Comparison of ENCODE assay signal across 2 cellular contexts in the genomic region with DNA sequence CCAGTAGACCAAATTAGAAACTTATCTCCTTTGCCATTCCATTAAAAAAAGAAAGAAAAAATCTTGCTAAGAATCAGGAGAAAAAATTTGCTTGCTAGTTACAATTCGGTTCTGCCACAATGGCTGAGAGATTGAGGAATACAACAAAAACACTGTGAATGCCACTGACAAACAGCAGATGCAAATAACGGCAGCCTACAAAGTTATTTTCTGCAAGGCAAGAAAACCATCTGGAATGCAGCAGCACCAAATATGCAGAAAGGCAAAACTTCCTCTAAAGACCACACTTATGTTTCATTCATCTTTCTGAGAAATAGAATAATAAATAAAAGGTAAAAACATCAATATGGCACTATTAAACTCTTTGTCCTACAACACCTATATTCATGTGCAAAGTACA.
TF ChIP-seq lines count a peak whose summit lies in the region.

No MANE protein-coding gene starts in this region.

TF ChIP-seq in GM23338, 12 proteins besides CTCF, POLR2A, EP300 and RAD21 (continued from another document):
- TF ChIP-seq, protein P1, sequence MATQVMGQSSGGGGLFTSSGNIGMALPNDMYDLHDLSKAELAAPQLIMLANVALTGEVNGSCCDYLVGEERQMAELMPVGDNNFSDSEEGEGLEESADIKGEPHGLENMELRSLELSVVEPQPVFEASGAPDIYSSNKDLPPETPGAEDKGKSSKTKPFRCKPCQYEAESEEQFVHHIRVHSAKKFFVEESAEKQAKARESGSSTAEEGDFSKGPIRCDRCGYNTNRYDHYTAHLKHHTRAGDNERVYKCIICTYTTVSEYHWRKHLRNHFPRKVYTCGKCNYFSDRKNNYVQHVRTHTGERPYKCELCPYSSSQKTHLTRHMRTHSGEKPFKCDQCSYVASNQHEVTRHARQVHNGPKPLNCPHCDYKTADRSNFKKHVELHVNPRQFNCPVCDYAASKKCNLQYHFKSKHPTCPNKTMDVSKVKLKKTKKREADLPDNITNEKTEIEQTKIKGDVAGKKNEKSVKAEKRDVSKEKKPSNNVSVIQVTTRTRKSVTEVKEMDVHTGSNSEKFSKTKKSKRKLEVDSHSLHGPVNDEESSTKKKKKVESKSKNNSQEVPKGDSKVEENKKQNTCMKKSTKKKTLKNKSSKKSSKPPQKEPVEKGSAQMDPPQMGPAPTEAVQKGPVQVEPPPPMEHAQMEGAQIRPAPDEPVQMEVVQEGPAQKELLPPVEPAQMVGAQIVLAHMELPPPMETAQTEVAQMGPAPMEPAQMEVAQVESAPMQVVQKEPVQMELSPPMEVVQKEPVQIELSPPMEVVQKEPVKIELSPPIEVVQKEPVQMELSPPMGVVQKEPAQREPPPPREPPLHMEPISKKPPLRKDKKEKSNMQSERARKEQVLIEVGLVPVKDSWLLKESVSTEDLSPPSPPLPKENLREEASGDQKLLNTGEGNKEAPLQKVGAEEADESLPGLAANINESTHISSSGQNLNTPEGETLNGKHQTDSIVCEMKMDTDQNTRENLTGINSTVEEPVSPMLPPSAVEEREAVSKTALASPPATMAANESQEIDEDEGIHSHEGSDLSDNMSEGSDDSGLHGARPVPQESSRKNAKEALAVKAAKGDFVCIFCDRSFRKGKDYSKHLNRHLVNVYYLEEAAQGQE (IDR thresholded peaks at IDR 0.05; ENCODE audit: unreplicated experiment): no peak
- TF ChIP-seq CREB1 (CRISPR knock-in tag; IDR thresholded peaks at IDR 0.05; ENCODE audit: low read depth): no peak
- no peak for TF ChIP-seq POLR2AphosphoS5 (IDR thresholded peaks at IDR 0.05; ENCODE audit: low read depth)
- TF ChIP-seq, protein P2, sequence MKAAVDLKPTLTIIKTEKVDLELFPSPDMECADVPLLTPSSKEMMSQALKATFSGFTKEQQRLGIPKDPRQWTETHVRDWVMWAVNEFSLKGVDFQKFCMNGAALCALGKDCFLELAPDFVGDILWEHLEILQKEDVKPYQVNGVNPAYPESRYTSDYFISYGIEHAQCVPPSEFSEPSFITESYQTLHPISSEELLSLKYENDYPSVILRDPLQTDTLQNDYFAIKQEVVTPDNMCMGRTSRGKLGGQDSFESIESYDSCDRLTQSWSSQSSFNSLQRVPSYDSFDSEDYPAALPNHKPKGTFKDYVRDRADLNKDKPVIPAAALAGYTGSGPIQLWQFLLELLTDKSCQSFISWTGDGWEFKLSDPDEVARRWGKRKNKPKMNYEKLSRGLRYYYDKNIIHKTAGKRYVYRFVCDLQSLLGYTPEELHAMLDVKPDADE (IDR thresholded peaks at IDR 0.05): no peak
- TF ChIP-seq STAT1 (IDR thresholded peaks at IDR 0.05; ENCODE audit: unreplicated experiment): no peak
- TF ChIP-seq, protein P3, sequence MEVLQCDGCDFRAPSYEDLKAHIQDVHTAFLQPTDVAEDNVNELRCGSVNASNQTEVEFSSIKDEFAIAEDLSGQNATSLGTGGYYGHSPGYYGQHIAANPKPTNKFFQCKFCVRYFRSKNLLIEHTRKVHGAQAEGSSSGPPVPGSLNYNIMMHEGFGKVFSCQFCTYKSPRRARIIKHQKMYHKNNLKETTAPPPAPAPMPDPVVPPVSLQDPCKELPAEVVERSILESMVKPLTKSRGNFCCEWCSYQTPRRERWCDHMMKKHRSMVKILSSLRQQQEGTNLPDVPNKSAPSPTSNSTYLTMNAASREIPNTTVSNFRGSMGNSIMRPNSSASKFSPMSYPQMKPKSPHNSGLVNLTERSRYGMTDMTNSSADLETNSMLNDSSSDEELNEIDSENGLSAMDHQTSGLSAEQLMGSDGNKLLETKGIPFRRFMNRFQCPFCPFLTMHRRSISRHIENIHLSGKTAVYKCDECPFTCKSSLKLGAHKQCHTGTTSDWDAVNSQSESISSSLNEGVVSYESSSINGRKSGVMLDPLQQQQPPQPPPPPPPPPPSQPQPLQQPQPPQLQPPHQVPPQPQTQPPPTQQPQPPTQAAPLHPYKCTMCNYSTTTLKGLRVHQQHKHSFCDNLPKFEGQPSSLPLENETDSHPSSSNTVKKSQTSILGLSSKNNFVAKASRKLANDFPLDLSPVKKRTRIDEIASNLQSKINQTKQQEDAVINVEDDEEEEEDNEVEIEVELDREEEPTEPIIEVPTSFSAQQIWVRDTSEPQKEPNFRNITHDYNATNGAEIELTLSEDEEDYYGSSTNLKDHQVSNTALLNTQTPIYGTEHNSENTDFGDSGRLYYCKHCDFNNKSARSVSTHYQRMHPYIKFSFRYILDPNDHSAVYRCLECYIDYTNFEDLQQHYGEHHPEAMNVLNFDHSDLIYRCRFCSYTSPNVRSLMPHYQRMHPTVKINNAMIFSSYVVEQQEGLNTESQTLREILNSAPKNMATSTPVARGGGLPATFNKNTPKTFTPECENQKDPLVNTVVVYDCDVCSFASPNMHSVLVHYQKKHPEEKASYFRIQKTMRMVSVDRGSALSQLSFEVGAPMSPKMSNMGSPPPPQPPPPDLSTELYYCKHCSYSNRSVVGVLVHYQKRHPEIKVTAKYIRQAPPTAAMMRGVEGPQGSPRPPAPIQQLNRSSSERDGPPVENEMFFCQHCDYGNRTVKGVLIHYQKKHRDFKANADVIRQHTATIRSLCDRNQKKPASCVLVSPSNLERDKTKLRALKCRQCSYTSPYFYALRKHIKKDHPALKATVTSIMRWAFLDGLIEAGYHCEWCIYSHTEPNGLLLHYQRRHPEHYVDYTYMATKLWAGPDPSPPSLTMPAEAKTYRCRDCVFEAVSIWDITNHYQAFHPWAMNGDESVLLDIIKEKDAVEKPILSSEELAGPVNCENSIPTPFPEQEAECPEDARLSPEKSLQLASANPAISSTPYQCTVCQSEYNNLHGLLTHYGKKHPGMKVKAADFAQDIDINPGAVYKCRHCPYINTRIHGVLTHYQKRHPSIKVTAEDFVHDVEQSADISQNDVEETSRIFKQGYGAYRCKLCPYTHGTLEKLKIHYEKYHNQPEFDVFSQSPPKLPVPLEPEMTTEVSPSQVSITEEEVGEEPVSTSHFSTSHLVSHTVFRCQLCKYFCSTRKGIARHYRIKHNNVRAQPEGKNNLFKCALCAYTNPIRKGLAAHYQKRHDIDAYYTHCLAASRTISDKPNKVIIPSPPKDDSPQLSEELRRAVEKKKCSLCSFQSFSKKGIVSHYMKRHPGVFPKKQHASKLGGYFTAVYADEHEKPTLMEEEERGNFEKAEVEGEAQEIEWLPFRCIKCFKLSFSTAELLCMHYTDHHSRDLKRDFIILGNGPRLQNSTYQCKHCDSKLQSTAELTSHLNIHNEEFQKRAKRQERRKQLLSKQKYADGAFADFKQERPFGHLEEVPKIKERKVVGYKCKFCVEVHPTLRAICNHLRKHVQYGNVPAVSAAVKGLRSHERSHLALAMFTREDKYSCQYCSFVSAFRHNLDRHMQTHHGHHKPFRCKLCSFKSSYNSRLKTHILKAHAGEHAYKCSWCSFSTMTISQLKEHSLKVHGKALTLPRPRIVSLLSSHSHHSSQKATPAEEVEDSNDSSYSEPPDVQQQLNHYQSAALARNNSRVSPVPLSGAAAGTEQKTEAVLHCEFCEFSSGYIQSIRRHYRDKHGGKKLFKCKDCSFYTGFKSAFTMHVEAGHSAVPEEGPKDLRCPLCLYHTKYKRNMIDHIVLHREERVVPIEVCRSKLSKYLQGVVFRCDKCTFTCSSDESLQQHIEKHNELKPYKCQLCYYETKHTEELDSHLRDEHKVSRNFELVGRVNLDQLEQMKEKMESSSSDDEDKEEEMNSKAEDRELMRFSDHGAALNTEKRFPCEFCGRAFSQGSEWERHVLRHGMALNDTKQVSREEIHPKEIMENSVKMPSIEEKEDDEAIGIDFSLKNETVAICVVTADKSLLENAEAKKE (CRISPR knock-in tag; IDR thresholded peaks at IDR 0.05): no peak

TF ChIP-seq in WTC11, 78 proteins besides CTCF, POLR2A, EP300 and RAD21 (continued from another document):
- TF ChIP-seq, protein P4, sequence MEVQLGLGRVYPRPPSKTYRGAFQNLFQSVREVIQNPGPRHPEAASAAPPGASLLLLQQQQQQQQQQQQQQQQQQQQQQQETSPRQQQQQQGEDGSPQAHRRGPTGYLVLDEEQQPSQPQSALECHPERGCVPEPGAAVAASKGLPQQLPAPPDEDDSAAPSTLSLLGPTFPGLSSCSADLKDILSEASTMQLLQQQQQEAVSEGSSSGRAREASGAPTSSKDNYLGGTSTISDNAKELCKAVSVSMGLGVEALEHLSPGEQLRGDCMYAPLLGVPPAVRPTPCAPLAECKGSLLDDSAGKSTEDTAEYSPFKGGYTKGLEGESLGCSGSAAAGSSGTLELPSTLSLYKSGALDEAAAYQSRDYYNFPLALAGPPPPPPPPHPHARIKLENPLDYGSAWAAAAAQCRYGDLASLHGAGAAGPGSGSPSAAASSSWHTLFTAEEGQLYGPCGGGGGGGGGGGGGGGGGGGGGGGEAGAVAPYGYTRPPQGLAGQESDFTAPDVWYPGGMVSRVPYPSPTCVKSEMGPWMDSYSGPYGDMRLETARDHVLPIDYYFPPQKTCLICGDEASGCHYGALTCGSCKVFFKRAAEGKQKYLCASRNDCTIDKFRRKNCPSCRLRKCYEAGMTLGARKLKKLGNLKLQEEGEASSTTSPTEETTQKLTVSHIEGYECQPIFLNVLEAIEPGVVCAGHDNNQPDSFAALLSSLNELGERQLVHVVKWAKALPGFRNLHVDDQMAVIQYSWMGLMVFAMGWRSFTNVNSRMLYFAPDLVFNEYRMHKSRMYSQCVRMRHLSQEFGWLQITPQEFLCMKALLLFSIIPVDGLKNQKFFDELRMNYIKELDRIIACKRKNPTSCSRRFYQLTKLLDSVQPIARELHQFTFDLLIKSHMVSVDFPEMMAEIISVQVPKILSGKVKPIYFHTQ (CRISPR knock-in tag; IDR thresholded peaks at IDR 0.05): no peak
- TF ChIP-seq RELA (CRISPR knock-in tag; IDR thresholded peaks at IDR 0.05; ENCODE audit: borderline replicate concordance) (no peak), EMX1 (CRISPR knock-in tag; IDR thresholded peaks at IDR 0.05) (no peak), ATF1 (CRISPR knock-in tag; IDR thresholded peaks at IDR 0.05) (no peak), CREM (CRISPR knock-in tag; IDR thresholded peaks at IDR 0.05) (no peak), FOXJ3 (CRISPR knock-in tag; IDR thresholded peaks at IDR 0.05; ENCODE audit: borderline replicate concordance) (no peak), SP1 (CRISPR knock-in tag; conservative IDR thresholded peaks at IDR 0.05) (no peak)
